Comparison of ENCODE assay signal across 8 cellular contexts in genomic region chr1:54405894-54406293, GRCh38. TPM values are rescaled to one million over a fixed set of nuclear protein-coding genes. Genes with fewer than 3 reads are reported as not detected.
A peak's percentile ranks its signal among the peaks of the same experiment; 100 is the strongest.
DNase-seq lines count a peak whose midpoint lies in the region; ATAC-seq, FAIRE-seq and TF ChIP-seq lines count a peak whose summit lies in the region.

No MANE protein-coding gene starts in this region.

- H3K27ac ChIP-seq in A549 (peak overlapping the region; percentile 50 to 99), GM23248 (no peak overlapping the region), mesodermal cell (ENCODE audit: low read depth, low read length, severe bottlenecking) (no peak overlapping the region)

- no peak for FAIRE-seq in A549 (lab: Jason Lieb, UNC)

- no peak overlapping the region for H2AFZ ChIP-seq in GM23248

- CTCF ChIA-PET in A549 (lab: Yijun Ruan, JAX), result interaction anchor here (1.2 to 2.5 kb wide), 2 partner anchors 83 to 254 kb away, joined by 3 to 27 read pairs; no protein-coding TSS in a partner anchor

- DNase-seq in A549 (ENCODE audit: low read depth in 1 of 2, low spot score in 1 of 2) (no peak), GM23248 (peak; percentile 54), astrocyte of the cerebellum (ENCODE audit: low read depth) (no peak), activated gamma-delta T cell (lab: John Stamatoyannopoulos, UW) (no peak), activated gamma-delta T cell treated with Interleukin-2 at 50 U/mL for 16 hours (no peak)
- no peak for DNase-seq in stimulated activated CD4-positive, alpha-beta T cell treated with anti-CD3 and anti-CD28 coated beads, Interleukin-12 subunit alpha, Interleukin-12 subunit beta, amount 100 ng/mL, for 4 hours

- H3K27me3 ChIP-seq in GM23248 (replicated peaks; ENCODE audit: insufficient read depth), result no peaks in the 10 kb centered on the region

- no peaks in the 10 kb centered on the region for H3K36me3 ChIP-seq in GM23248 (ENCODE audit: low read depth)
- H3K36me3 ChIP-seq in mesodermal cell (ENCODE audit: control insufficient read depth, insufficient read depth, low read length), result peaks cover 35% of the 10 kb centered on the region

- no peak for TF ChIP-seq CTCF in A549 (IDR thresholded peaks at IDR 0.05)
- TF ChIP-seq CTCF in astrocyte of the cerebellum (IDR thresholded peaks at IDR 0.05; ENCODE audit: low read depth, low read length, missing control alignments), result no peak

- no peak; a peak in 1 of 6 replicates for ATAC-seq in A549
- ATAC-seq in GM18873 (IDR thresholded peaks at IDR 0.05; ENCODE audit: low FRiP score, unreplicated experiment), result no peak

- H3K4me2 ChIP-seq in A549 (peak overlapping the region; percentile 95), GM23248 (ENCODE audit: unreplicated experiment) (no peak overlapping the region)

- no CpG with 5 or more reads among the region's 58 CpGs for WGBS in A549 (ENCODE audit: missing lambda C conversion rate)
- WGBS in GM23248 (ENCODE audit: low coverage in 1 of 2, low lambda C conversion rate in 2 of 2, missing lambda C conversion rate in 2 of 2), 2 experiments, result 3% methylated on average over 46 of the region's 58 CpGs; no CpG with 5 or more reads in 1 of the 2 experiments
- WGBS in mesodermal cell (ENCODE audit: insufficient coverage in 2 of 2), 2 experiments, result 0% methylated on average over 24 to 38 of the region's 58 CpGs

- peaks cover 45% of the 10 kb centered on the region for H3K79me2 ChIP-seq in GM23248 (ENCODE audit: insufficient read depth)

- no peaks in the 10 kb centered on the region for H3K9me2 ChIP-seq in GM23248 (ENCODE audit: insufficient read depth)

- no peak for TF ChIP-seq POLR2A in A549 (IDR thresholded peaks at IDR 0.05; ENCODE audit: low read length)

- in situ Hi-C loops in GM23248 (cut with MboI) (no loop called here), astrocyte of the cerebellum (cut with HindIII; ENCODE audit: low sequenced_read_pairs) (no loop called here)

- H3K9ac ChIP-seq in GM23248, result peak overlapping the region; percentile 73

- H3F3A ChIP-seq in GM23248 (ENCODE audit: insufficient read depth), result peaks cover 17% of the 10 kb centered on the region

- H3K4me1 ChIP-seq in A549, result peaks cover 19% of the 10 kb centered on the region
- peaks cover 35% of the 10 kb centered on the region for H3K4me1 ChIP-seq in GM23248 (ENCODE audit: insufficient read depth)
- peaks cover 36% of the 10 kb centered on the region for H3K4me1 ChIP-seq in mesodermal cell (ENCODE audit: control insufficient read depth, insufficient read depth, low read length, poor library complexity, severe bottlenecking)

- no peaks in the 10 kb centered on the region for H4K20me1 ChIP-seq in GM23248 (ENCODE audit: insufficient read depth)

- POLR2A ChIA-PET in A549 (lab: Yijun Ruan, JAX), result interaction anchor here (1.0 to 2.3 kb wide), 2 partner anchors 82 to 83 kb away, joined by 4 to 17 read pairs; no protein-coding TSS in a partner anchor

- no peak for TF ChIP-seq RAD21 in A549 (conservative IDR thresholded peaks at IDR 0.05 in 1 of 2, IDR thresholded peaks at IDR 0.05 in 1 of 2)

- no peak for TF ChIP-seq EP300 in A549 (IDR thresholded peaks at IDR 0.05)

- H3K4me3 ChIP-seq in A549 (peak overlapping the region; percentile 94), GM23248 (peak overlapping the region; percentile 77), astrocyte of the cerebellum (ENCODE audit: low read depth, low read length) (peak overlapping the region; percentile 69), mesodermal cell (ENCODE audit: extremely low read depth, insufficient read depth, low read length, poor library complexity, severe bottlenecking) (peak overlapping the region; percentile 91)

- H3K9me3 ChIP-seq in A549 (no peaks in the 10 kb centered on the region), GM23248 (ENCODE audit: low read depth) (no peaks in the 10 kb centered on the region), mesodermal cell (ENCODE audit: control insufficient read depth, low read length) (no peaks in the 10 kb centered on the region)

TF ChIP-seq in A549, 52 proteins besides CTCF, POLR2A, EP300 and RAD21:
- no peak for TF ChIP-seq GATA3 (IDR thresholded peaks at IDR 0.05; ENCODE audit: borderline replicate concordance)
- TF ChIP-seq ELK1 (IDR thresholded peaks at IDR 0.05; ENCODE audit: low read depth, low read length), result no peak
- no peak for TF ChIP-seq KDM5A (IDR thresholded peaks at IDR 0.05)
- TF ChIP-seq ZNF302 (CRISPR knock-in tag; IDR thresholded peaks at IDR 0.05), result no peak
- no peak for TF ChIP-seq RCOR1 (IDR thresholded peaks at IDR 0.05; ENCODE audit: low read depth, low read length)
- no peak for TF ChIP-seq CBX8 (IDR thresholded peaks at IDR 0.05)
- no peak for TF ChIP-seq NPAS2 (CRISPR knock-in tag; IDR thresholded peaks at IDR 0.05; ENCODE audit: borderline replicate concordance)

RNA-seq across cellular contexts. Expression of gene SSBP3, which starts 0.3 kb away (rescaled TPM):
- polyA plus RNA-seq in A549 (2011; rRNA removed) (6.6 and 7.2 TPM in 2 replicates), A549 (2017; fragmentation: RNase III; extraction: RNeasy Plus Mini Kit Qiagen cat#74134 plus additional on column Dnase treatment) (8.3 to 10.2 TPM (median 9.1 TPM) in 3 replicates), GM23248 (2016; fragmentation: Nextera tagmentation; extraction: Ambion mirVana) (6.2 and 7.1 TPM in 2 replicates)
- 8.6 and 14.8 TPM in 2 replicates for polyA plus RNA-seq in A549 (2012; cell fraction: cytosol; rRNA removed)
- 11.1 and 13.3 TPM in 2 replicates for polyA plus RNA-seq in A549 (2012; cell fraction: nucleus; rRNA removed)
- 4.8 and 5.0 TPM in 2 replicates for polyA minus RNA-seq in A549 (2011; rRNA and poly(A)+ RNA removed)
- total RNA-seq in GM23248 (2014; rRNA removed; shearing (Covaris generic)), result 15.4 and 19.9 TPM in 2 replicates
- polyA plus RNA-seq in mesodermal cell (2013, experiment 1 of 2), result 141 TPM
- 120 TPM for polyA plus RNA-seq in mesodermal cell (2013, experiment 2 of 2)

Comparison
In these comparisons a context has a peak if more than half of its experiments do, and no peak if none do; other contexts are left out.
1. H3K27ac ChIP-seq: peak in A549 (2 of 2); none in GM23248 (single experiment) and mesodermal cell (single experiment).
2. Peak in every context shown above with its lines, with median percentiles within 50 percentile points of each other: H3K4me3 ChIP-seq.